Comparison of ENCODE assay signal across 8 cellular contexts in genomic region chr3:14126017-14126902, GRCh38. TPM values are rescaled to one million over a fixed set of nuclear protein-coding genes. Genes with fewer than 3 reads are reported as not detected.
DNase-seq lines count a peak whose midpoint lies in the region; ATAC-seq, FAIRE-seq and TF ChIP-seq lines count a peak whose summit lies in the region.

No MANE protein-coding gene starts in this region.

- H3K4me3 Mint-ChIP-seq in activated CD4-positive, alpha-beta T cell treated with anti-CD3 and anti-CD28 coated beads, Interleukin-2, amount 10 ng/mL, durations not matched to agents 24 days and 14 days, result peak overlapping the region; percentile 98
- H3K4me3 Mint-ChIP-seq in activated naive CD8-positive, alpha-beta T cell treated with anti-CD3 and anti-CD28 coated beads, Interleukin-2, amount 50 U/mL, for 24 hours, result peak overlapping the region; percentile 94

- H3K36me3 ChIP-seq in kidney (ENCODE audit: control insufficient read depth in 1 of 2, insufficient read depth in 2 of 2, low read length in 2 of 2), result peaks cover 9 to 18% of the 10 kb centered on the region in 2 donors
- H3K36me3 ChIP-seq in suprapubic skin, result peaks cover 31% of the 10 kb centered on the region

- H3K27me3 ChIP-seq in suprapubic skin, result no peaks in the 10 kb centered on the region

- peaks cover 5% of the 10 kb centered on the region for H3K9me3 Mint-ChIP-seq in activated CD4-positive, alpha-beta T cell treated with anti-CD3 and anti-CD28 coated beads, Interleukin-2, amount 10 ng/mL, durations not matched to agents 24 days and 14 days
- H3K9me3 Mint-ChIP-seq in activated naive CD8-positive, alpha-beta T cell treated with anti-CD3 and anti-CD28 coated beads, Interleukin-2, amount 50 U/mL, for 24 hours, result no peaks in the 10 kb centered on the region

- no peak for TF ChIP-seq EP300 in suprapubic skin (IDR thresholded peaks at IDR 0.05)

- no peak for TF ChIP-seq POLR2A in suprapubic skin (IDR thresholded peaks at IDR 0.05)

- FAIRE-seq in kidney (lab: Jason Lieb, UNC), result no peak

- H3K9me3 ChIP-seq in kidney (ENCODE audit: control insufficient read depth in 1 of 2, low read length in 2 of 2), result no peaks in the 10 kb centered on the region
- no peaks in the 10 kb centered on the region for H3K9me3 ChIP-seq in suprapubic skin

- H3K4me1 Mint-ChIP-seq in activated CD4-positive, alpha-beta T cell treated with anti-CD3 and anti-CD28 coated beads, Interleukin-2, amount 10 ng/mL, durations not matched to agents 24 days and 14 days, result peaks cover 48% of the 10 kb centered on the region
- H3K4me1 Mint-ChIP-seq in activated naive CD8-positive, alpha-beta T cell treated with anti-CD3 and anti-CD28 coated beads, Interleukin-2, amount 50 U/mL, for 24 hours, result peaks cover 55% of the 10 kb centered on the region

- H3K36me3 Mint-ChIP-seq in activated CD4-positive, alpha-beta T cell treated with anti-CD3 and anti-CD28 coated beads, Interleukin-2, amount 10 ng/mL, durations not matched to agents 24 days and 14 days (ENCODE audit: low read depth), result peaks cover 46% of the 10 kb centered on the region
- H3K36me3 Mint-ChIP-seq in activated naive CD8-positive, alpha-beta T cell treated with anti-CD3 and anti-CD28 coated beads, Interleukin-2, amount 50 U/mL, for 24 hours (ENCODE audit: low read depth), result peaks cover 51% of the 10 kb centered on the region

- H3K27me3 Mint-ChIP-seq in activated CD4-positive, alpha-beta T cell treated with anti-CD3 and anti-CD28 coated beads, Interleukin-2, amount 10 ng/mL, durations not matched to agents 24 days and 14 days, result no peaks in the 10 kb centered on the region
- H3K27me3 Mint-ChIP-seq in activated naive CD8-positive, alpha-beta T cell treated with anti-CD3 and anti-CD28 coated beads, Interleukin-2, amount 50 U/mL, for 24 hours, result no peaks in the 10 kb centered on the region

- ATAC-seq in activated naive CD8-positive, alpha-beta T cell treated with anti-CD3 and anti-CD28 coated beads, Interleukin-2, amount 50 U/mL, for 24 hours, result no peak
- ATAC-seq in GM18870 (IDR thresholded peaks at IDR 0.05; ENCODE audit: unreplicated experiment), result no peak

- H3K4me3 ChIP-seq in kidney (ENCODE audit: low read length in 2 of 2) (peak overlapping the region; percentile 58 to 74), suprapubic skin (peak overlapping the region; percentile 99)

- intact Hi-C loops in activated CD4-positive, alpha-beta T cell treated with anti-CD3 and anti-CD28 coated beads, Interleukin-2, amount 10 ng/mL, durations not matched to agents 24 days and 14 days (cut with micrococcal nuclease), result loop anchor here (10.0 kb wide), 1 partner anchor 1461 kb away; the partner anchor contains the start of gene RAF1
- intact Hi-C loops in kidney (cut with DNase I), result no loop called here

- peak; percentile 58 for DNase-seq in activated CD4-positive, alpha-beta T cell treated with anti-CD3 and anti-CD28 coated beads, Interleukin-2, amount 10 ng/mL, durations not matched to agents 24 days and 14 days
- DNase-seq in activated CD4-positive, alpha-beta T cell treated with anti-CD3 and anti-CD28 coated beads for 1 hour, result no peak
- DNase-seq in activated naive CD8-positive, alpha-beta T cell treated with anti-CD3 and anti-CD28 coated beads, Interleukin-2, amount 50 U/mL, for 24 hours, result no peak
- DNase-seq in kidney (peak; percentile 61), suprapubic skin (ENCODE audit: low spot score in 2 of 2) (no peak), glomerular visceral epithelial cell (ENCODE audit: extremely low spot score) (no peak), HPDE6-E6E7 (ENCODE audit: extremely low spot score) (no peak)

- 21% methylated on average over 11 of the region's 11 CpGs for WGBS in suprapubic skin

- peak overlapping the region; percentile 95 for H3K27ac Mint-ChIP-seq in activated CD4-positive, alpha-beta T cell treated with anti-CD3 and anti-CD28 coated beads, Interleukin-2, amount 10 ng/mL, durations not matched to agents 24 days and 14 days
- H3K27ac Mint-ChIP-seq in activated naive CD8-positive, alpha-beta T cell treated with anti-CD3 and anti-CD28 coated beads, Interleukin-2, amount 50 U/mL, for 24 hours, result peak overlapping the region; percentile 93

- H3K4me1 ChIP-seq in kidney (ENCODE audit: control insufficient read depth in 1 of 2, insufficient read depth in 1 of 2, low read depth in 1 of 2, low read length in 2 of 2), result peaks cover 19 to 33% of the 10 kb centered on the region in 2 donors
- H3K4me1 ChIP-seq in suprapubic skin, result peaks cover 52% of the 10 kb centered on the region

- TF ChIP-seq CTCF in kidney (IDR thresholded peaks at IDR 0.05; ENCODE audit: borderline replicate concordance, extremely low read depth, insufficient read depth), result no peak
- no peak for TF ChIP-seq CTCF in suprapubic skin (IDR thresholded peaks at IDR 0.05)

- peak overlapping the region; percentile 66 to 86 for H3K27ac ChIP-seq in kidney (ENCODE audit: low read depth in 2 of 2, low read length in 2 of 2)
- H3K27ac ChIP-seq in suprapubic skin, result peak overlapping the region; percentile 100

- H3K9ac ChIP-seq in kidney (ENCODE audit: low read length in 2 of 2), result peak overlapping the region; percentile 51 to 63

RNA-seq across cellular contexts. Expression of gene TMEM43, which starts 1.4 kb away (rescaled TPM):
- total RNA-seq in activated CD4-positive, alpha-beta T cell treated with anti-CD3 and anti-CD28 coated beads, Interleukin-2, amount 10 ng/mL, durations not matched to agents 24 days and 14 days, result 38.7 and 39.4 TPM in 2 replicates
- total RNA-seq in kidney, result 86.5 TPM
- 27.6 TPM for polyA plus RNA-seq in kidney (ENCODE audit: insufficient read depth, low read depth, low replicate concordance)
- total RNA-seq in suprapubic skin, result 100 to 1,000 TPM; 206 to 237 (median 219) TPM

RNA-seq across cellular contexts. Expression of gene CHCHD4, which starts 1.6 kb away (rescaled TPM):
- 27.7 and 29.6 TPM in 2 replicates for total RNA-seq in activated CD4-positive, alpha-beta T cell treated with anti-CD3 and anti-CD28 coated beads, Interleukin-2, amount 10 ng/mL, durations not matched to agents 24 days and 14 days
- total RNA-seq in kidney, result 12.8 TPM
- 33.6 TPM for polyA plus RNA-seq in kidney (ENCODE audit: insufficient read depth, low read depth, low replicate concordance)
- 10 to 100 TPM; 11.3 to 16.7 (median 12.5) TPM for total RNA-seq in suprapubic skin

RNA-seq across cellular contexts. Expression of gene XPC, which starts 52.1 kb away (rescaled TPM):
- total RNA-seq in activated CD4-positive, alpha-beta T cell treated with anti-CD3 and anti-CD28 coated beads, Interleukin-2, amount 10 ng/mL, durations not matched to agents 24 days and 14 days, result 29.7 and 32.3 TPM in 2 replicates
- total RNA-seq in kidney, result 44.4 TPM
- 15.9 TPM for polyA plus RNA-seq in kidney (ENCODE audit: insufficient read depth, low read depth, low replicate concordance)
- total RNA-seq in suprapubic skin, result 100 to 1,000 TPM in 1 of 4 donors, 10 to 100 TPM in 3; 49.7 to 176 (median 66.4) TPM

RNA-seq across cellular contexts. Expression of gene LSM3, which starts 52.4 kb away (rescaled TPM):
- 17.4 and 18.0 TPM in 2 replicates for total RNA-seq in activated CD4-positive, alpha-beta T cell treated with anti-CD3 and anti-CD28 coated beads, Interleukin-2, amount 10 ng/mL, durations not matched to agents 24 days and 14 days
- 11.9 TPM for total RNA-seq in kidney
- polyA plus RNA-seq in kidney (ENCODE audit: insufficient read depth, low read depth, low replicate concordance), result 30.2 TPM
- total RNA-seq in suprapubic skin, result 10 to 100 TPM in 1 of 4 donors, 1 to 10 TPM in 3; 5.5 to 10.7 (median 8.9) TPM

Comparison
In these comparisons a context has a peak if more than half of its experiments do, and no peak if none do; other contexts are left out.
1. DNase-seq: peak in activated CD4-positive, alpha-beta T cell treated with anti-CD3 and anti-CD28 coated beads, Interleukin-2, amount 10 ng/mL, durations not matched to agents 24 days and 14 days (single experiment) and kidney (single experiment); none in activated CD4-positive, alpha-beta T cell treated with anti-CD3 and anti-CD28 coated beads for 1 hour (single experiment), activated naive CD8-positive, alpha-beta T cell treated with anti-CD3 and anti-CD28 coated beads, Interleukin-2, amount 50 U/mL, for 24 hours (single experiment), suprapubic skin (0 of 2), glomerular visceral epithelial cell (single experiment) and HPDE6-E6E7 (single experiment).